ENCODE assay signal across 17 cellular contexts in the genomic region with DNA sequence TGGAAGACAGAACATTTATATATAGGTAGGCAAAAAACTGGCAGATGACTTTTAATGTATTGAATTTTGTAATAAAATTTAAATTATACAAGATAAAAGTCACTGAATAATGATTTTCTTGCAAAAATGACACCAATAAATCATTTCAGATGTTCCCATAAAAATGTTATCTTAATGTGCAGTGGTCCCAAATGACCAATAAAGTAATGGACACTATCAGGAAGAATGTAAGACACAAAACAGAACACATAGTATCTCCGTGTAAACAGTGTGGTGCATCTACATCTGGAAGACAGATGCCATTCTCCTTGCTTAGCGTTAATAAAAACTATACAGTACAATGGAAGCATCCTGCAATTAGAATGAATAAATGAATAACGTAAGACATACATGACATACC. TPM values are rescaled to one million over a fixed set of nuclear protein-coding genes. Genes with fewer than 3 reads are reported as not detected.
DNase-seq lines count a peak whose midpoint lies in the region; ATAC-seq and TF ChIP-seq lines count a peak whose summit lies in the region.
"Had no signal": no experiment of that assay in that cellular context is flagged by ENCODE, and none has a peak within 500 bp of the region (broad histone marks: within the 10 kb centered on the region; RNA-seq: fewer than 3 reads in every experiment).

No MANE protein-coding gene starts in this region.

- no peak overlapping the region for H3K27ac Mint-ChIP-seq in WTC11
- H3K27ac Mint-ChIP-seq: CD8-positive, alpha-beta T cell; GM23338; HFFc6 had no signal

- no peak for ATAC-seq in WTC11
- ATAC-seq: A549; CD8-positive, alpha-beta T cell; GM23338 had no signal

- DNase-seq in HFF-Myc (ENCODE audit: extremely low read depth, low read depth) (peak; percentile 60), WTC11 (ENCODE audit: low spot score) (no peak), fibroblast of mammary gland (ENCODE audit: low read depth) (peak; percentile 68), smooth muscle cell (lab: John Stamatoyannopoulos, UW; ENCODE audit: unreplicated experiment) (no peak), cerebellum (ENCODE audit: low spot score) (no peak), H7 (no peak), RPMI8226 (no peak)
- DNase-seq in activated CD8-positive, alpha-beta memory T cell treated with anti-CD3 and anti-CD28 coated beads, Interleukin-2, amount 50 U/mL, for 48 hours = no peak
- DNase-seq: Caco-2; CD8-positive, alpha-beta T cell; DND-41; GDM1; HFFc6 had no signal

- H3K79me2 ChIP-seq in smooth muscle cell (ENCODE audit: low read depth) = peaks cover 9% of the 10 kb centered on the region

- H3K27me3 Mint-ChIP-seq in WTC11 (ENCODE audit: low read depth) = no peaks in the 10 kb centered on the region

- POLR2A ChIA-PET in WTC11 (lab: Charles Lee) = no interaction called here

- H4K20me1 ChIP-seq in smooth muscle cell (ENCODE audit: low read depth) = peaks cover 99% of the 10 kb centered on the region

- H3K4me2 ChIP-seq in smooth muscle cell = peak overlapping the region; percentile 21
- H3K4me2 ChIP-seq: A549, GM23338 had no signal

- H3F3A ChIP-seq in smooth muscle cell (ENCODE audit: low read depth) = peaks cover 6% of the 10 kb centered on the region

- H3K4me3 Mint-ChIP-seq in WTC11 = no peak overlapping the region
- H3K4me3 Mint-ChIP-seq: CD14-positive monocyte; CD8-positive, alpha-beta T cell; GM23338; HFFc6 had no signal

- H3K27ac ChIP-seq in smooth muscle cell (ENCODE audit: low read depth) = no peak overlapping the region
- H3K27ac ChIP-seq: A549 had no signal

- H3K9me3 ChIP-seq in smooth muscle cell (replicated peaks; ENCODE audit: low read depth) = no peaks in the 10 kb centered on the region
- H3K9me3 ChIP-seq: A549, Caco-2, HAP-1 had no signal

- H3K27me3 ChIP-seq in smooth muscle cell (ENCODE audit: low read depth) = no peaks in the 10 kb centered on the region
- no peaks in the 10 kb centered on the region for H3K27me3 ChIP-seq in H7 (ENCODE audit: control insufficient read depth, insufficient read depth, low read length)

- H3K4me1 Mint-ChIP-seq in WTC11 = no peaks in the 10 kb centered on the region
- H3K4me1 Mint-ChIP-seq: GM23338 had no signal

- H3K4me3 ChIP-seq in HFF-Myc (replicated peaks; ENCODE audit: low read depth, low read length) = no peak overlapping the region
- no peak overlapping the region for H3K4me3 ChIP-seq in fibroblast of mammary gland (ENCODE audit: control insufficient read depth, low read depth, low read length)
- H3K4me3 ChIP-seq in smooth muscle cell = no peak overlapping the region
- no peak overlapping the region for H3K4me3 ChIP-seq in H7 (ENCODE audit: insufficient read depth, low read depth, low read length)
- H3K4me3 ChIP-seq: A549, GM23338, HAP-1 had no signal

- no peak for TF ChIP-seq CTCF in HFF-Myc (IDR thresholded peaks at IDR 0.05; ENCODE audit: low read depth, low read length, missing control alignments)
- no peak for TF ChIP-seq CTCF in WTC11 (IDR thresholded peaks at IDR 0.05)
- TF ChIP-seq CTCF in fibroblast of mammary gland (conservative IDR thresholded peaks at IDR 0.05; ENCODE audit: control insufficient read depth, insufficient read depth, low read depth, low read length) = no peak
- TF ChIP-seq CTCF in smooth muscle cell (IDR thresholded peaks at IDR 0.05; ENCODE audit: borderline replicate concordance, insufficient read depth, poor library complexity, severe bottlenecking) = no peak

- peaks cover 6% of the 10 kb centered on the region for H3K4me1 ChIP-seq in smooth muscle cell (ENCODE audit: low read depth)
- H3K4me1 ChIP-seq: A549, Caco-2, HAP-1 had no signal

- peaks cover 5% of the 10 kb centered on the region for H3K36me3 ChIP-seq in smooth muscle cell (ENCODE audit: low read depth)
- no peaks in the 10 kb centered on the region for H3K36me3 ChIP-seq in H7 (replicated peaks; ENCODE audit: control insufficient read depth, insufficient read depth, low read length)
- H3K36me3 ChIP-seq: HAP-1 had no signal

- no peaks in the 10 kb centered on the region for H3K9me3 Mint-ChIP-seq in WTC11
- H3K9me3 Mint-ChIP-seq: CD14-positive monocyte; CD8-positive, alpha-beta T cell; GM23338; HFFc6 had no signal

- 32% methylated on average over 3 of the region's 3 CpGs for whole genome bisulfite sequencing in smooth muscle cell (ENCODE audit: low lambda C conversion rate)

- H3K36me3 Mint-ChIP-seq in WTC11 = no peaks in the 10 kb centered on the region
- H3K36me3 Mint-ChIP-seq: CD14-positive monocyte; CD8-positive, alpha-beta T cell had no signal

- H2AFZ ChIP-seq in smooth muscle cell (ENCODE audit: low read depth) = no peak overlapping the region
- H2AFZ ChIP-seq: GM23338 had no signal

- no peak overlapping the region for H3K9ac ChIP-seq in smooth muscle cell (ENCODE audit: low read depth)

- CTCF ChIA-PET in WTC11 (lab: Charles Lee) = no interaction called here

TF ChIP-seq in WTC11, 78 proteins besides CTCF, POLR2A, EP300 and RAD21:
- no peak for TF ChIP-seq MLX (CRISPR knock-in tag; IDR thresholded peaks at IDR 0.05)
- TF ChIP-seq, protein P1, sequence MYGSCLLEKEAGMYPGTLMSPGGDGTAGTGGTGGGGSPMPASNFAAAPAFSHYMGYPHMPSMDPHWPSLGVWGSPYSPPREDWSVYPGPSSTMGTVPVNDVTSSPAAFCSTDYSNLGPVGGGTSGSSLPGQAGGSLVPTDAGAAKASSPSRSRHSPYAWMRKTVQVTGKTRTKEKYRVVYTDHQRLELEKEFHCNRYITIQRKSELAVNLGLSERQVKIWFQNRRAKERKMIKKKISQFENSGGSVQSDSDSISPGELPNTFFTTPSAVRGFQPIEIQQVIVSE (CRISPR knock-in tag; IDR thresholded peaks at IDR 0.05; ENCODE audit: borderline replicate concordance) = peak; percentile 37; the same call in 1 of the 2 replicates
TF ChIP-seq in WTC11: peak in this region for 1.

RNA-seq across cellular contexts. Expression of gene FGF7, which starts 41.5 kb away (rescaled TPM):
- total RNA-seq in WTC11 (2021) (0.11 to 0.15 TPM (median 0.11 TPM) in 3 replicates), smooth muscle cell (358 and 430 TPM in 2 replicates), cerebellum (0.45 TPM)
- 210 and 281 TPM in 2 replicates for polyA plus RNA-seq in smooth muscle cell
- total RNA-seq in H7 (2014; rRNA removed; shearing (Covaris generic)) = not detected in 2 replicates
- total RNA-seq: CD8-positive, alpha-beta T cell had no signal
- polyA plus RNA-seq: A549, CD14-positive monocyte had no signal

Comparison
In these comparisons a context has a peak if more than half of its experiments do, and no peak if none do; other contexts are left out.
1. DNase-seq: peak in HFF-Myc (single experiment) and fibroblast of mammary gland (single experiment); none in WTC11 (single experiment), smooth muscle cell (single experiment), activated CD8-positive, alpha-beta memory T cell treated with anti-CD3 and anti-CD28 coated beads, Interleukin-2, amount 50 U/mL, for 48 hours (single experiment), cerebellum (single experiment), H7 (single experiment) and RPMI8226 (single experiment).
2. RNA of gene FGF7, which starts 41.5 kb away (total RNA-seq): 358 to 430 TPM in smooth muscle cell; 0.45 TPM in cerebellum (single experiment), 0.11 to 0.15 TPM in WTC11 and not detected in H7; every median in the first group is over 100 times any median in the second.